ENCODE assay signal across 8 cellular contexts in genomic region chr10:92848037-92848440, GRCh38. TPM values are rescaled to one million over a fixed set of nuclear protein-coding genes. Genes with fewer than 3 reads are reported as not detected.
A peak's percentile ranks its signal among the peaks of the same experiment; 100 is the strongest.
DNase-seq lines count a peak whose midpoint lies in the region; ATAC-seq and TF ChIP-seq lines count a peak whose summit lies in the region.

No MANE protein-coding gene starts in this region.

- H3K4me3 ChIP-seq in cardiac muscle cell (peak overlapping the region; percentile 94), subcutaneous abdominal adipose tissue (ENCODE audit: low read depth in 1 of 5, low read length in 5 of 5) (peak overlapping the region; percentile 75 to 86 (median 84))

- H3K9me3 Mint-ChIP-seq in activated CD8-positive, alpha-beta T cell treated with anti-CD3 and anti-CD28 coated beads for 36 hours, result no peaks in the 10 kb centered on the region

- CTCF ChIA-PET in activated CD8-positive, alpha-beta T cell treated with anti-CD3 and anti-CD28 coated beads for 36 hours (lab: Charles Lee), result interaction anchor here (1.2 to 3.9 kb wide), 5 partner anchors 10 to 37 kb away, joined by 3 to 42 read pairs (median 6); no protein-coding TSS in a partner anchor

- H3K27ac Mint-ChIP-seq in activated CD8-positive, alpha-beta T cell treated with anti-CD3 and anti-CD28 coated beads for 36 hours, result peak overlapping the region; percentile 80

- H3K27ac ChIP-seq in cardiac muscle cell (no peak overlapping the region), subcutaneous abdominal adipose tissue (ENCODE audit: low read depth, low read length) (peak overlapping the region; percentile 57)

- no peaks in the 10 kb centered on the region for H3K9me3 ChIP-seq in cardiac muscle cell (ENCODE audit: low read depth)
- no peaks in the 10 kb centered on the region for H3K9me3 ChIP-seq in subcutaneous abdominal adipose tissue (ENCODE audit: control insufficient read depth in 5 of 5, low read length in 5 of 5)

- TF ChIP-seq CTCF in cardiac muscle cell (IDR thresholded peaks at IDR 0.05; ENCODE audit: low read depth, low read length), result no peak
- no peak for TF ChIP-seq CTCF in activated CD8-positive, alpha-beta T cell treated with anti-CD3 and anti-CD28 coated beads for 36 hours (IDR thresholded peaks at IDR 0.05)

- H3K4me1 ChIP-seq in cardiac muscle cell (ENCODE audit: low read depth), result no peaks in the 10 kb centered on the region
- peaks cover 3 to 21% (median 17%) of the 10 kb centered on the region in 5 donors for H3K4me1 ChIP-seq in subcutaneous abdominal adipose tissue (ENCODE audit: control insufficient read depth in 5 of 5, insufficient read depth in 5 of 5, low read length in 5 of 5)

- no peak for ATAC-seq in Right ventricle myocardium inferior
- peak; percentile 50 for ATAC-seq in activated CD8-positive, alpha-beta T cell treated with anti-CD3 and anti-CD28 coated beads for 36 hours
- no peak for ATAC-seq in HG03342 (IDR thresholded peaks at IDR 0.05; ENCODE audit: unreplicated experiment)
- no peak for ATAC-seq in GM19452 (IDR thresholded peaks at IDR 0.05; ENCODE audit: unreplicated experiment)

- H3K36me3 ChIP-seq in cardiac muscle cell (no peaks in the 10 kb centered on the region), subcutaneous abdominal adipose tissue (ENCODE audit: control insufficient read depth in 5 of 5, insufficient read depth in 5 of 5, low read length in 5 of 5) (no peaks in the 10 kb centered on the region)

- no peaks in the 10 kb centered on the region for H3K27me3 Mint-ChIP-seq in activated CD8-positive, alpha-beta T cell treated with anti-CD3 and anti-CD28 coated beads for 36 hours

- peak overlapping the region; percentile 77 for H3K4me3 Mint-ChIP-seq in activated CD8-positive, alpha-beta T cell treated with anti-CD3 and anti-CD28 coated beads for 36 hours

- DNase-seq in cardiac muscle cell (ENCODE audit: low read depth in 1 of 2, low spot score in 1 of 2) (no peak), Right ventricle myocardium inferior (ENCODE audit: missing footprints) (no peak), islet precursor cell (peak; percentile 86)
- no peak for DNase-seq in activated CD8-positive, alpha-beta T cell treated with anti-CD3 and anti-CD28 coated beads for 36 hours
- no peak for DNase-seq in activated effector memory CD4-positive, alpha-beta T cell treated with Interleukin-2 at 50 U/mL for 16 hours

- peaks cover 14% of the 10 kb centered on the region for H3K27me3 ChIP-seq in cardiac muscle cell
- H3K27me3 ChIP-seq in subcutaneous abdominal adipose tissue (ENCODE audit: control insufficient read depth in 5 of 5, insufficient read depth in 4 of 5, low read length in 5 of 5), result no peaks in the 10 kb centered on the region

- H3K36me3 Mint-ChIP-seq in activated CD8-positive, alpha-beta T cell treated with anti-CD3 and anti-CD28 coated beads for 36 hours (ENCODE audit: low read depth), result no peaks in the 10 kb centered on the region

- POLR2A ChIA-PET in activated CD8-positive, alpha-beta T cell treated with anti-CD3 and anti-CD28 coated beads for 36 hours (lab: Charles Lee), result interaction anchor here (1.2 to 1.6 kb wide), 3 partner anchors 8 to 274 kb away, joined by 3 to 7 read pairs (median 4); partner anchors contain the start of gene IDE

- peak overlapping the region in 3 of 5 donors; percentile 51 to 72 (median 62) for H3K9ac ChIP-seq in subcutaneous abdominal adipose tissue (ENCODE audit: low read length in 5 of 5)

- intact Hi-C loops in Right ventricle myocardium inferior (cut with DNase I), result no loop called here
- intact Hi-C loops in activated CD8-positive, alpha-beta T cell treated with anti-CD3 and anti-CD28 coated beads for 36 hours (cut with micrococcal nuclease), result loop anchor here (5.0 kb wide), 1 partner anchor 34 kb away; no protein-coding TSS in a partner anchor

- peaks cover 40% of the 10 kb centered on the region for H3K4me1 Mint-ChIP-seq in activated CD8-positive, alpha-beta T cell treated with anti-CD3 and anti-CD28 coated beads for 36 hours (ENCODE audit: low read depth)

RNA-seq across cellular contexts. Expression of gene EXOC6, which starts 0.3 kb away (rescaled TPM):
- 5.7 and 7.1 TPM in 2 replicates for total RNA-seq in cardiac muscle cell
- polyA plus RNA-seq in cardiac muscle cell, result 6.3 and 8.8 TPM in 2 replicates
- 10.1 TPM for total RNA-seq in Right ventricle myocardium inferior
- total RNA-seq in activated CD8-positive, alpha-beta T cell treated with anti-CD3 and anti-CD28 coated beads for 36 hours, result 1 to 10 TPM; 8.8 to 9.5 TPM
